Comparison of ENCODE assay signal across 8 cellular contexts in the genomic region with DNA sequence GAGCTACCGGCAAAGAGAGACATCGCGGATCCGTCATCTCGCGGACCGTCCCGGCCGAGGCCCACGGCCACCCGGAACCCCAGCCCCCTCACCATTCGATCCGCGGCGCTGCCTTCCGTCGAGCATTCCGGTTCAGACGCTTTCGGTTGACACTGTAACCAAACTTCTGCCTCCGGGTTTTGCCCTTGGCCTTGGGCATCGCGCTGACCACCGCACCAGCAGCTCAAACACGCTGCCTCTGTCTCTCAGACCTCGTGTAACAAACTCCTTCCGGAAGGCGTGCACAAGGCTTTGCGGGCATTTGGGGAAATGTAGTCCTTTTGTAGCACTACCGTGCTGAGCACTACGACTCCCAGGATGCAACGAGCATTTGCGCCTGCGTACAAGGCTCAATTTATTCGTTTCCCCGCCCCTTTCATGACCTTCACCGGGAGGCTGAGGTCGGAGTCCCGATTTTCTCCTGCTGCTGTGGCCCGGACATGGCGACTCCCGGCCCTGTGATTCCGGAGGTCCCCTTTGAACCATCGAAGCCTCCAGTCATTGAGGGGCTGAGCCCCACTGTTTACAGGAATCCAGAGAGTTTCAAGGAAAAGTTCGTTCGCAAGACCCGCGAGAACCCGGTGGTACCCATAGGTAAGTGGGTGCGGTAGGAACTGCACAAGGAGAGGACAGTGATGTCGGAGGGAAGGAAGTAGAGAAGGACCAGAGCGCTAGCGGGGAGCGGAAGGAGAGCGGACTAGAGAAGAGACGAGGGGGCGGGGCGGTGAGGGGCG. TPM values are rescaled to one million over a fixed set of nuclear protein-coding genes. Genes with fewer than 3 reads are reported as not detected.
DNase-seq lines count a peak whose midpoint lies in the region; ATAC-seq and TF ChIP-seq lines count a peak whose summit lies in the region.

A gene with protein sequence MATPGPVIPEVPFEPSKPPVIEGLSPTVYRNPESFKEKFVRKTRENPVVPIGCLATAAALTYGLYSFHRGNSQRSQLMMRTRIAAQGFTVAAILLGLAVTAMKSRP (plus strand): TSS at position 411 of the 773 bp plus-strand sequence. CDS start 69 bp downstream, at position 480.
A gene with protein sequence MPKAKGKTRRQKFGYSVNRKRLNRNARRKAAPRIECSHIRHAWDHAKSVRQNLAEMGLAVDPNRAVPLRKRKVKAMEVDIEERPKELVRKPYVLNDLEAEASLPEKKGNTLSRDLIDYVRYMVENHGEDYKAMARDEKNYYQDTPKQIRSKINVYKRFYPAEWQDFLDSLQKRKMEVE (minus strand): TSS at position 258 of the 773 bp plus-strand sequence. CDS start 59 bp downstream, at position 199.

- H3K9me3 ChIP-seq in DND-41 (ENCODE audit: insufficient read depth, low read length, severe bottlenecking) (no peaks in the 10 kb centered on the region), GM23248 (ENCODE audit: low read depth) (no peaks in the 10 kb centered on the region)

- H3K36me3 ChIP-seq in DND-41 (ENCODE audit: insufficient read depth, low read length), result peaks cover 74% of the 10 kb centered on the region
- H3K36me3 ChIP-seq in GM23248 (ENCODE audit: low read depth), result peaks cover 18% of the 10 kb centered on the region; the same call in 1 of the 2 replicates

- peak within 1 kb of the TSS; percentile 99 for H3K27ac ChIP-seq in DND-41 (ENCODE audit: low read length)
- peak within 1 kb of the TSS; percentile 93 for H3K27ac ChIP-seq in GM23248

- peak within 1 kb of the TSS; percentile 100 for H3K4me3 Mint-ChIP-seq in activated T-helper 1 cell treated with anti-CD3 and anti-CD28 coated beads, Interleukin-12 subunit alpha, Interleukin-12 subunit beta, Interleukin-2, Interleukin-4 antibody, amounts not matched to agents 30 ng/mL and 10 ng/mL and 1 ng/mL, durations not matched to agents 14 hours and 24 hours and 36 hours
- H3K4me3 Mint-ChIP-seq in naive B cell, result peak within 1 kb of the TSS; percentile 82 to 99 (median 98)
- peak within 1 kb of the TSS; percentile 98 for H3K4me3 Mint-ChIP-seq in stimulated activated memory B cell treated with anti-CD40 and anti-IgM and Interleukin-4, amounts not matched to agents 10 μg/mL and 1 μg/mL and 100 μg/mL, for 72 hours

- 1 to 2% methylated on average over 51 to 57 of the region's 59 CpGs for WGBS in GM23248 (ENCODE audit: low coverage in 1 of 2, low lambda C conversion rate in 2 of 2, missing lambda C conversion rate in 2 of 2), 2 experiments

- DNase-seq in DND-41 (peak; percentile 99), GM23248 (peak; percentile 100), Kasumi-1 (lab: John Stamatoyannopoulos, UW) (peak; percentile 99 to 100), RPMI7951 (ENCODE audit: low read depth) (peak; percentile 96), fibroblast of gingiva (ENCODE audit: low read depth) (peak; percentile 98), naive B cell (peak; percentile 97)
- DNase-seq in activated T-helper 1 cell treated with anti-CD3 and anti-CD28 coated beads, Interleukin-12 subunit alpha, Interleukin-12 subunit beta, Interleukin-2, Interleukin-4 antibody, amounts not matched to agents 30 ng/mL and 10 ng/mL and 1 ng/mL, durations not matched to agents 14 hours and 24 hours and 36 hours (ENCODE audit: low spot score), result peak; percentile 96

- H3K79me2 ChIP-seq in DND-41 (ENCODE audit: insufficient read depth, low read length), result peaks cover 57% of the 10 kb centered on the region
- H3K79me2 ChIP-seq in GM23248 (ENCODE audit: insufficient read depth), result peaks cover 61% of the 10 kb centered on the region

- peaks cover 45% of the 10 kb centered on the region for H3K36me3 Mint-ChIP-seq in activated T-helper 1 cell treated with anti-CD3 and anti-CD28 coated beads, Interleukin-12 subunit alpha, Interleukin-12 subunit beta, Interleukin-2, Interleukin-4 antibody, amounts not matched to agents 30 ng/mL and 10 ng/mL and 1 ng/mL, durations not matched to agents 14 hours and 24 hours and 36 hours (ENCODE audit: low read depth)
- H3K36me3 Mint-ChIP-seq in naive B cell, result peaks cover 6 to 7% of the 10 kb centered on the region in 2 donors
- peaks cover 57% of the 10 kb centered on the region for H3K36me3 Mint-ChIP-seq in stimulated activated memory B cell treated with anti-CD40 and anti-IgM and Interleukin-4, amounts not matched to agents 10 μg/mL and 1 μg/mL and 100 μg/mL, for 72 hours

- peaks cover 44% of the 10 kb centered on the region for H3K4me1 Mint-ChIP-seq in activated T-helper 1 cell treated with anti-CD3 and anti-CD28 coated beads, Interleukin-12 subunit alpha, Interleukin-12 subunit beta, Interleukin-2, Interleukin-4 antibody, amounts not matched to agents 30 ng/mL and 10 ng/mL and 1 ng/mL, durations not matched to agents 14 hours and 24 hours and 36 hours (ENCODE audit: low read depth)
- H3K4me1 Mint-ChIP-seq in naive B cell, result peaks cover 21 to 39% (median 29%) of the 10 kb centered on the region in 3 donors
- H3K4me1 Mint-ChIP-seq in stimulated activated memory B cell treated with anti-CD40 and anti-IgM and Interleukin-4, amounts not matched to agents 10 μg/mL and 1 μg/mL and 100 μg/mL, for 72 hours, result peaks cover 44% of the 10 kb centered on the region

- peak within 1 kb of the TSS; percentile 92 for H3K4me2 ChIP-seq in DND-41 (ENCODE audit: insufficient read depth, low read length)
- H3K4me2 ChIP-seq in GM23248 (ENCODE audit: unreplicated experiment), result peak within 1 kb of the TSS; percentile 95

- peak within 1 kb of the TSS; percentile 84 for H3K9ac ChIP-seq in DND-41 (ENCODE audit: low read depth, low read length)
- peak within 1 kb of the TSS; percentile 96 for H3K9ac ChIP-seq in GM23248

- in situ Hi-C loops in GM23248 (cut with MboI), result no loop called here

- H3K27me3 ChIP-seq in DND-41 (ENCODE audit: insufficient read depth, low read length, poor library complexity), result no peaks in the 10 kb centered on the region
- H3K27me3 ChIP-seq in GM23248 (replicated peaks; ENCODE audit: insufficient read depth), result no peaks in the 10 kb centered on the region

- peaks cover 33% of the 10 kb centered on the region for H3K4me1 ChIP-seq in DND-41 (ENCODE audit: insufficient read depth, low read length)
- H3K4me1 ChIP-seq in GM23248 (ENCODE audit: insufficient read depth), result peaks cover 20% of the 10 kb centered on the region; the same call in 1 of the 2 replicates

- H3F3A ChIP-seq in GM23248 (ENCODE audit: insufficient read depth), result peaks cover 13% of the 10 kb centered on the region

- H3K9me2 ChIP-seq in GM23248 (ENCODE audit: insufficient read depth), result no peaks in the 10 kb centered on the region

- no peaks in the 10 kb centered on the region for H3K27me3 Mint-ChIP-seq in activated T-helper 1 cell treated with anti-CD3 and anti-CD28 coated beads, Interleukin-12 subunit alpha, Interleukin-12 subunit beta, Interleukin-2, Interleukin-4 antibody, amounts not matched to agents 30 ng/mL and 10 ng/mL and 1 ng/mL, durations not matched to agents 14 hours and 24 hours and 36 hours (ENCODE audit: insufficient read depth)
- no peaks in the 10 kb centered on the region for H3K27me3 Mint-ChIP-seq in naive B cell
- no peaks in the 10 kb centered on the region for H3K27me3 Mint-ChIP-seq in stimulated activated memory B cell treated with anti-CD40 and anti-IgM and Interleukin-4, amounts not matched to agents 10 μg/mL and 1 μg/mL and 100 μg/mL, for 72 hours

- H3K4me3 ChIP-seq in DND-41 (ENCODE audit: low read depth in 1 of 2, low read length in 2 of 2), result peak within 1 kb of the TSS; percentile 95 to 97
- H3K4me3 ChIP-seq in GM23248, result peak within 1 kb of the TSS; percentile 100

- TF ChIP-seq CTCF in DND-41 (IDR thresholded peaks at IDR 0.05; ENCODE audit: borderline replicate concordance, extremely low read depth, low read length, poor library complexity, severe bottlenecking), result no peak

- ATAC-seq in DND-41 (ENCODE audit: insufficient read depth, low read depth) (peak; percentile 88), naive B cell (ENCODE audit: low read depth in 2 of 2) (peak; percentile 81 to 87)
- peak; percentile 96 for ATAC-seq in stimulated activated memory B cell treated with anti-CD40 and anti-IgM and Interleukin-4, amounts not matched to agents 10 μg/mL and 1 μg/mL and 100 μg/mL, for 72 hours

- intact Hi-C loops in activated T-helper 1 cell treated with anti-CD3 and anti-CD28 coated beads, Interleukin-12 subunit alpha, Interleukin-12 subunit beta, Interleukin-2, Interleukin-4 antibody, amounts not matched to agents 30 ng/mL and 10 ng/mL and 1 ng/mL, durations not matched to agents 14 hours and 24 hours and 36 hours (cut with micrococcal nuclease), result loop anchor here (1.0 to 10.0 kb wide), 13 partner anchors 23 to 1166 kb away; a partner anchor contains a TSS

- H4K20me1 ChIP-seq in DND-41 (ENCODE audit: insufficient read depth, low read length), result peaks cover 36% of the 10 kb centered on the region
- H4K20me1 ChIP-seq in GM23248 (ENCODE audit: insufficient read depth), result no peaks in the 10 kb centered on the region

- H2AFZ ChIP-seq in DND-41 (ENCODE audit: low read depth, low read length), result peak within 1 kb of the TSS; percentile 92
- peak within 1 kb of the TSS; percentile 99 for H2AFZ ChIP-seq in GM23248

- H3K9me3 Mint-ChIP-seq in activated T-helper 1 cell treated with anti-CD3 and anti-CD28 coated beads, Interleukin-12 subunit alpha, Interleukin-12 subunit beta, Interleukin-2, Interleukin-4 antibody, amounts not matched to agents 30 ng/mL and 10 ng/mL and 1 ng/mL, durations not matched to agents 14 hours and 24 hours and 36 hours, result no peaks in the 10 kb centered on the region
- no peaks in the 10 kb centered on the region for H3K9me3 Mint-ChIP-seq in naive B cell
- no peaks in the 10 kb centered on the region for H3K9me3 Mint-ChIP-seq in stimulated activated memory B cell treated with anti-CD40 and anti-IgM and Interleukin-4, amounts not matched to agents 10 μg/mL and 1 μg/mL and 100 μg/mL, for 72 hours

- H3K27ac Mint-ChIP-seq in activated T-helper 1 cell treated with anti-CD3 and anti-CD28 coated beads, Interleukin-12 subunit alpha, Interleukin-12 subunit beta, Interleukin-2, Interleukin-4 antibody, amounts not matched to agents 30 ng/mL and 10 ng/mL and 1 ng/mL, durations not matched to agents 14 hours and 24 hours and 36 hours, result peak within 1 kb of the TSS; percentile 98
- H3K27ac Mint-ChIP-seq in naive B cell, result peak within 1 kb of the TSS; percentile 94 to 100 (median 99)
- H3K27ac Mint-ChIP-seq in stimulated activated memory B cell treated with anti-CD40 and anti-IgM and Interleukin-4, amounts not matched to agents 10 μg/mL and 1 μg/mL and 100 μg/mL, for 72 hours, result peak within 1 kb of the TSS; percentile 97

RNA-seq across cellular contexts. Expression of the first gene that starts in this region (rescaled TPM):
- 33.8 and 72.1 TPM in 2 replicates for total RNA-seq in GM23248 (2014; rRNA removed; shearing (Covaris generic))
- polyA plus RNA-seq in GM23248 (2016; fragmentation: Nextera tagmentation; extraction: Ambion mirVana) (110 and 117 TPM in 2 replicates), naive B cell (ENCODE audit: low read depth in 6 of 6) (100 to 1,000 TPM; 137 to 220 (median 172) TPM)
- total RNA-seq in RPMI7951 (2014; rRNA removed; shearing (Covaris generic)), result 78.5 and 108 TPM in 2 replicates
- 93.2 and 93.5 TPM in 2 replicates for total RNA-seq in activated T-helper 1 cell treated with anti-CD3 and anti-CD28 coated beads, Interleukin-12 subunit alpha, Interleukin-12 subunit beta, Interleukin-2, Interleukin-4 antibody, amounts not matched to agents 30 ng/mL and 10 ng/mL and 1 ng/mL, durations not matched to agents 14 hours and 24 hours and 36 hours

RNA-seq across cellular contexts. Expression of the second gene that starts in this region (rescaled TPM):
- 13.3 and 15.2 TPM in 2 replicates for total RNA-seq in GM23248 (2014; rRNA removed; shearing (Covaris generic))
- polyA plus RNA-seq in GM23248 (2016; fragmentation: Nextera tagmentation; extraction: Ambion mirVana) (68.4 and 68.7 TPM in 2 replicates), naive B cell (ENCODE audit: low read depth in 6 of 6) (10 to 100 TPM; 15.9 to 39.6 (median 26.5) TPM)
- total RNA-seq in RPMI7951 (2014; rRNA removed; shearing (Covaris generic)), result 27.8 and 28.1 TPM in 2 replicates
- 111 TPM in 2 replicates for total RNA-seq in activated T-helper 1 cell treated with anti-CD3 and anti-CD28 coated beads, Interleukin-12 subunit alpha, Interleukin-12 subunit beta, Interleukin-2, Interleukin-4 antibody, amounts not matched to agents 30 ng/mL and 10 ng/mL and 1 ng/mL, durations not matched to agents 14 hours and 24 hours and 36 hours

Comparison
In these comparisons a context has a peak if more than half of its experiments do, and no peak if none do; other contexts are left out.
1. Peak in every context shown above with its lines: DNase-seq, ATAC-seq, H3K4me3 ChIP-seq and H3K27ac ChIP-seq.